ENCODE assay signal across 18 cellular contexts in genomic region chr2:120674246-120675170, GRCh38.
"Had no signal": no experiment of that assay in that cellular context is flagged by ENCODE, and none has a peak within 500 bp of the region (broad histone marks: within the 10 kb centered on the region; RNA-seq: fewer than 3 reads in every experiment).

No MANE protein-coding gene starts in this region.

- H3K9me3 ChIP-seq: Peyer's patch, SK-N-SH had no signal

- H3K27ac ChIP-seq: Peyer's patch, SJSA1 had no signal

- H3K4me3 Mint-ChIP-seq: activated CD4-positive, alpha-beta T cell treated with anti-CD3 and anti-CD28 coated beads, Interleukin-2, amount 10 ng/mL, durations not matched to agents 24 days and 14 days; activated CD8-positive, alpha-beta T cell treated with anti-CD3 and anti-CD28 coated beads for 36 hours; activated naive CD4-positive, alpha-beta T cell treated with anti-CD3 and anti-CD28 coated beads for 36 hours; activated naive CD8-positive, alpha-beta T cell treated with anti-CD3 and anti-CD28 coated beads, Interleukin-2, amount 50 U/mL, for 24 hours; activated T-cell treated with anti-CD3 and anti-CD28 coated beads, Interleukin-2, amount 50 U/mL, for 4 hours; activated T-helper 1 cell treated with anti-CD3 and anti-CD28 coated beads, Interleukin-12 subunit alpha, Interleukin-12 subunit beta, Interleukin-2, Interleukin-4 antibody, amounts not matched to agents 30 ng/mL and 10 ng/mL and 1 ng/mL, durations not matched to agents 14 hours and 24 hours and 36 hours; brain; T-helper 1 cell treated with Interleukin-12 subunit alpha and Interleukin-12 subunit beta and Interleukin-4 antibody, amounts not matched to agents 30 μg/mL and 1 μg/mL, for 36 hours; T-helper 2 cell treated with Interferon-gamma antibody and Interleukin-4, amounts not matched to agents 5 μg/mL and 100 μg/mL, for 36 hours had no signal

- H3K9me3 Mint-ChIP-seq: activated CD4-positive, alpha-beta T cell treated with anti-CD3 and anti-CD28 coated beads, Interleukin-2, amount 10 ng/mL, durations not matched to agents 24 days and 14 days; activated CD8-positive, alpha-beta T cell treated with anti-CD3 and anti-CD28 coated beads for 36 hours; activated naive CD4-positive, alpha-beta T cell treated with anti-CD3 and anti-CD28 coated beads for 36 hours; activated naive CD4-positive, alpha-beta T cell treated with anti-CD3 and anti-CD28 coated beads, Interleukin-2, amount 50 U/mL, for 72 hours; activated naive CD8-positive, alpha-beta T cell treated with anti-CD3 and anti-CD28 coated beads, Interleukin-2, amount 50 U/mL, for 24 hours; activated T-cell treated with anti-CD3 and anti-CD28 coated beads, Interleukin-2, amount 50 U/mL, for 4 hours; activated T-helper 1 cell treated with anti-CD3 and anti-CD28 coated beads, Interleukin-12 subunit alpha, Interleukin-12 subunit beta, Interleukin-2, Interleukin-4 antibody, amounts not matched to agents 30 ng/mL and 10 ng/mL and 1 ng/mL, durations not matched to agents 14 hours and 24 hours and 36 hours; T-helper 1 cell treated with Interleukin-12 subunit alpha and Interleukin-12 subunit beta and Interleukin-4 antibody, amounts not matched to agents 30 μg/mL and 1 μg/mL, for 36 hours; T-helper 2 cell treated with Interferon-gamma antibody and Interleukin-4, amounts not matched to agents 5 μg/mL and 100 μg/mL, for 36 hours had no signal

- H3K4me2 ChIP-seq: SK-N-SH had no signal

- H3K4me1 Mint-ChIP-seq: activated naive CD8-positive, alpha-beta T cell treated with anti-CD3 and anti-CD28 coated beads, Interleukin-2, amount 50 U/mL, for 24 hours had no signal

- H3K27ac Mint-ChIP-seq: activated CD4-positive, alpha-beta T cell treated with anti-CD3 and anti-CD28 coated beads, Interleukin-2, amount 10 ng/mL, durations not matched to agents 24 days and 14 days; activated CD8-positive, alpha-beta T cell treated with anti-CD3 and anti-CD28 coated beads for 36 hours; activated naive CD4-positive, alpha-beta T cell treated with anti-CD3 and anti-CD28 coated beads for 36 hours; activated naive CD4-positive, alpha-beta T cell treated with anti-CD3 and anti-CD28 coated beads, Interleukin-2, amount 50 U/mL, for 72 hours; activated naive CD8-positive, alpha-beta T cell treated with anti-CD3 and anti-CD28 coated beads, Interleukin-2, amount 50 U/mL, for 24 hours; activated T-helper 1 cell treated with anti-CD3 and anti-CD28 coated beads, Interleukin-12 subunit alpha, Interleukin-12 subunit beta, Interleukin-2, Interleukin-4 antibody, amounts not matched to agents 30 ng/mL and 10 ng/mL and 1 ng/mL, durations not matched to agents 14 hours and 24 hours and 36 hours; brain; T-helper 1 cell treated with Interleukin-12 subunit alpha and Interleukin-12 subunit beta and Interleukin-4 antibody, amounts not matched to agents 30 μg/mL and 1 μg/mL, for 36 hours; T-helper 2 cell treated with Interferon-gamma antibody and Interleukin-4, amounts not matched to agents 5 μg/mL and 100 μg/mL, for 36 hours had no signal

- DNase-seq: activated T-cell treated with anti-CD3 and anti-CD28 coated beads, Interleukin-2, amount 50 U/mL, for 4 hours; central memory CD4-positive, alpha-beta T cell; NCI-H1105; NCI-H1417 treated with DMSO at 0.1 percent for 48 hours; NCI-H2081 treated with DMSO at 0.1 percent for 48 hours; NCI-H446 treated with DMSO at 0.1 percent for 48 hours had no signal

- H3K4me3 ChIP-seq: Peyer's patch, SJSA1 had no signal

- H3K9ac ChIP-seq: SK-N-SH had no signal

- H3K4me1 ChIP-seq: Peyer's patch had no signal

- H3K27me3 ChIP-seq: Peyer's patch had no signal

- H3K36me3 ChIP-seq: Peyer's patch, SJSA1 had no signal

- H3K36me3 Mint-ChIP-seq: activated naive CD4-positive, alpha-beta T cell treated with anti-CD3 and anti-CD28 coated beads, Interleukin-2, amount 50 U/mL, for 72 hours; brain had no signal
